In the genomic region with DNA sequence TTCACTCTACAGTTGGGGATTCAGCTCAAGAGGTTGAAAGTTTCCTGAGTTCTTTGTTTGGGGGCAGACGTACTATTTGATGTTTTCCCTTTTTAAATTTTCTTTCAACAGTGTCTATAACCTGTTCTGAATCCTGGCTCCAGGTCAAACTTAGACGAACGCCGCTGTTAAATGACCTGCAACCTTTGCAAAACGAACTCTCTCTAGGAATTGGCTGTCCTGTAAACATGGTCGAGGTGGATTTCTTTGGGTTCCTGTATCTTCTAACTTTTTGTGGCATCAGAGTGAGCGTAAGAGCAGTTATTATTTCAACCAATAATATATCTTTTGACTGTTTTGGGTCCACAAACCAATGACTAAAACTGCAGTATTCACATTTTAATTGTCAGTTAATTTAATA, we compare ENCODE assay signal across 11 cellular contexts. TPM values are rescaled to one million over a fixed set of nuclear protein-coding genes. Genes with fewer than 3 reads are reported as not detected.
"Had no signal": no experiment of that assay in that cellular context is flagged by ENCODE, and none has a peak within 500 bp of the region (broad histone marks: within the 10 kb centered on the region; RNA-seq: fewer than 3 reads in every experiment).

No MANE protein-coding gene starts in this region.

- H3K9ac ChIP-seq: GM23248, KMS-11 had no signal

- H3K4me1 ChIP-seq: HAP-1 had no signal

- ATAC-seq: HCT116 had no signal

- H3K36me3 ChIP-seq: HAP-1 had no signal

- DNase-seq: GM23248, H7, HFFc6, IMR-90, KBM-7 had no signal

- H3K27ac ChIP-seq: GM23248, HL-60, KMS-11 had no signal

- H3K4me2 ChIP-seq: KMS-11 had no signal

- H3K4me3 Mint-ChIP-seq: HFFc6 had no signal

- H3K4me3 ChIP-seq: GM23248, HAP-1 had no signal

- H3K27ac Mint-ChIP-seq: HFFc6 had no signal

- H3K9me3 ChIP-seq: HAP-1 had no signal

- H2AFZ ChIP-seq: GM23248 had no signal

RNA-seq across cellular contexts. Expression of gene OOSP4A, which starts 1.6 kb away (rescaled TPM):
- total RNA-seq: GM23248, H4, H7, HFFc6, HT1080, IMR-90 had no signal
- polyA plus RNA-seq: GM23248, IMR-90 had no signal

RNA-seq across cellular contexts. Expression of gene OOSP1, which starts 27.2 kb away (rescaled TPM):
- total RNA-seq: GM23248, H4, H7, HFFc6, HT1080, IMR-90 had no signal
- polyA plus RNA-seq: GM23248, IMR-90 had no signal

RNA-seq across cellular contexts. Expression of gene OOSP4B, which starts 51.6 kb away (rescaled TPM):
- total RNA-seq: GM23248, H4, H7, HFFc6, HT1080, IMR-90 had no signal
- polyA plus RNA-seq: GM23248, IMR-90 had no signal
